21 cellular contexts compared by ENCODE assay signal in genomic region chr6:56529594-56530191, GRCh38.
DNase-seq lines count a peak whose midpoint lies in the region; ATAC-seq, FAIRE-seq and TF ChIP-seq lines count a peak whose summit lies in the region.
"Had no signal": no experiment of that assay in that cellular context is flagged by ENCODE, and none has a peak within 500 bp of the region (broad histone marks: within the 10 kb centered on the region; RNA-seq: fewer than 3 reads in every experiment).

No MANE protein-coding gene starts in this region.

- H3K9me3 ChIP-seq in HepG2 (ENCODE audit: low read length), result no peaks in the 10 kb centered on the region
- no peaks in the 10 kb centered on the region for H3K9me3 ChIP-seq in right lobe of liver
- H3K9me3 ChIP-seq in osteoblast (ENCODE audit: low read depth, low read length), result no peaks in the 10 kb centered on the region
- H3K9me3 ChIP-seq: upper lobe of right lung had no signal

- over 99% methylated on average over 4 of the region's 4 CpGs for WGBS in HepG2 (ENCODE audit: low lambda C conversion rate)
- 84% methylated on average over 4 of the region's 4 CpGs for WGBS in right lobe of liver (ENCODE audit: insufficient coverage, low coverage, low lambda C conversion rate, missing lambda C conversion rate)

- TF ChIP-seq CTCF in HepG2 (CRISPR knock-in tag; IDR thresholded peaks at IDR 0.05) (no peak), right lobe of liver (IDR thresholded peaks at IDR 0.05) (no peak), osteoblast (IDR thresholded peaks at IDR 0.05; ENCODE audit: extremely low read depth, low read depth, low read length) (no peak)

- H3K4me3 ChIP-seq in HepG2 (replicated peaks in 1 of 3; ENCODE audit: insufficient read depth in 1 of 3, low read depth in 2 of 3, low read length in 3 of 3), result no peak overlapping the region
- H3K4me3 ChIP-seq in right lobe of liver, result no peak overlapping the region
- no peak overlapping the region for H3K4me3 ChIP-seq in osteoblast (ENCODE audit: insufficient read depth, low read length)
- H3K4me3 ChIP-seq: upper lobe of right lung had no signal

- H4K20me1 ChIP-seq in HepG2 (ENCODE audit: insufficient read depth, low read length) (no peaks in the 10 kb centered on the region), osteoblast (ENCODE audit: insufficient read depth, low read length) (no peaks in the 10 kb centered on the region)

- TF ChIP-seq POLR2A in HepG2 (IDR thresholded peaks at IDR 0.05; ENCODE audit: insufficient read depth in 1 of 2, low read depth in 2 of 2, low read length in 2 of 2) (no peak), right lobe of liver (IDR thresholded peaks at IDR 0.05) (no peak)

- DNase-seq in HepG2 (ENCODE audit: low spot score) (no peak), right lobe of liver (no peak), osteoblast (ENCODE audit: insufficient read length, low spot score, missing footprints) (no peak), GOT3 (lab: John Stamatoyannopoulos, UW) (no peak), SW480 (ENCODE audit: low spot score) (no peak), medulla oblongata (ENCODE audit: extremely low spot score) (no peak), C1 segment of cervical spinal cord (lab: John Stamatoyannopoulos, UW) (no peak)
- DNase-seq: activated CD4-positive, alpha-beta T cell treated with anti-CD3 and anti-CD28 coated beads, Interleukin-2, amount 10 ng/mL, durations not matched to agents 7 days and 5 days; activated CD8-positive, alpha-beta memory T cell treated with anti-CD3 and anti-CD28 coated beads, Interleukin-2, amount 50 U/mL, for 4 hours; activated effector memory CD4-positive, alpha-beta T cell treated with Interleukin-2 at 50 U/mL for 16 hours; HCEC 1CT; NCI-H2029 treated with DMSO at 0.1 percent for 48 hours; NCI-H524; stimulated activated naive CD8-positive, alpha-beta T cell treated with anti-CD3 and anti-CD28 coated beads, Interleukin-15, amount 100 ng/mL, for 72 hours; upper lobe of right lung had no signal

- no peaks in the 10 kb centered on the region for H3K4me1 ChIP-seq in HepG2 (ENCODE audit: insufficient read depth, low read length)
- no peaks in the 10 kb centered on the region for H3K4me1 ChIP-seq in right lobe of liver
- H3K4me1 ChIP-seq in osteoblast (ENCODE audit: insufficient read depth, low read length), result peaks cover 57% of the 10 kb centered on the region
- H3K4me1 ChIP-seq: upper lobe of right lung had no signal

- H3K36me3 ChIP-seq in HepG2 (replicated peaks in 1 of 2; ENCODE audit: control insufficient read depth in 1 of 2, insufficient read depth in 2 of 2, low read length in 2 of 2), result peaks cover 18 to 68% of the 10 kb centered on the region in 2 experiments
- peaks cover 0 to 75% (median 28%) of the 10 kb centered on the region in 4 donors for H3K36me3 ChIP-seq in right lobe of liver
- peaks cover 66% of the 10 kb centered on the region for H3K36me3 ChIP-seq in osteoblast (ENCODE audit: insufficient read depth, low read length)

- no TSS peak for BruUV-seq in HepG2 (replicated peaks; lab: Mats Ljungman, UMichigan)

- intact Hi-C loops in HepG2 (cut with micrococcal nuclease; ENCODE audit: unreplicated experiment), result no loop called here
- intact Hi-C loops in right lobe of liver (cut with DNase I), result no loop called here

- H3K27me3 ChIP-seq in HepG2 (ENCODE audit: control insufficient read depth in 1 of 2, insufficient read depth in 2 of 2, low read length in 2 of 2) (no peaks in the 10 kb centered on the region), right lobe of liver (no peaks in the 10 kb centered on the region), osteoblast (ENCODE audit: insufficient read depth, low read length) (no peaks in the 10 kb centered on the region)
- H3K27me3 ChIP-seq: upper lobe of right lung had no signal

- H2AFZ ChIP-seq in HepG2 (ENCODE audit: low read length), result no peak overlapping the region
- H2AFZ ChIP-seq in osteoblast (ENCODE audit: low read length), result no peak overlapping the region

- POLR2A ChIA-PET in HepG2 (lab: Yijun Ruan, JAX), result interaction anchor here (1.0 kb wide), 1 partner anchor 13 kb away, joined by 3 read pairs; no protein-coding TSS in a partner anchor

- TF ChIP-seq RAD21 in HepG2 (CRISPR knock-in tag; IDR thresholded peaks at IDR 0.05), result no peak

- H3K27ac ChIP-seq in HepG2 (ENCODE audit: extremely low read length, insufficient read depth, low read length), result no peak overlapping the region
- H3K27ac ChIP-seq in right lobe of liver, result no peak overlapping the region
- peak overlapping the region; percentile 99 for H3K27ac ChIP-seq in osteoblast (ENCODE audit: low read depth, low read length)
- H3K27ac ChIP-seq: C4-2B, HL-60, upper lobe of right lung had no signal

- H3K79me2 ChIP-seq in HepG2 (ENCODE audit: insufficient read depth, low read length), result no peaks in the 10 kb centered on the region
- peaks cover 25% of the 10 kb centered on the region for H3K79me2 ChIP-seq in osteoblast (ENCODE audit: insufficient read depth, low read length)

- no peak for FAIRE-seq in HepG2 (lab: Jason Lieb, UNC)
- peak; percentile 97 for FAIRE-seq in endometrium (lab: Jason Lieb, UNC)
- FAIRE-seq: bronchial epithelial cell, GM12891 had no signal

- CTCF ChIA-PET in HepG2 (lab: Yijun Ruan, JAX; ENCODE audit: low intra/inter-chr PET ratio, low total read pairs), result no interaction called here

- H3K4me2 ChIP-seq in HepG2 (ENCODE audit: low read depth, low read length) (no peak overlapping the region), osteoblast (ENCODE audit: insufficient read depth, low read length) (no peak overlapping the region)

- H3K9ac ChIP-seq in HepG2 (ENCODE audit: insufficient read depth, low read depth, low read length), result no peak overlapping the region

- no peak for ATAC-seq in HepG2
- ATAC-seq in right lobe of liver, result no peak
- ATAC-seq: left lobe of liver; stimulated activated naive CD8-positive, alpha-beta T cell treated with anti-CD3 and anti-CD28 coated beads, Interleukin-15, amount 100 ng/mL, for 72 hours; upper lobe of right lung had no signal

- no peak for TF ChIP-seq EP300 in HepG2 (IDR thresholded peaks at IDR 0.05; ENCODE audit: low read depth in 2 of 2, low read length in 2 of 2)
- no peak for TF ChIP-seq EP300 in HepG2 (CRISPR knock-in tag; IDR thresholded peaks at IDR 0.05; ENCODE audit: borderline replicate concordance)

- in situ Hi-C loops in HepG2 (cut with HindIII; ENCODE audit: extremely low pct_ligation_motif_present, low pct_unique_long_range_greater_than_20kb), result no loop called here

TF ChIP-seq in HepG2, 621 proteins besides CTCF, POLR2A, EP300 and RAD21:
- TF ChIP-seq CREB1 (IDR thresholded peaks at IDR 0.05) (peak; percentile 60; the same call in 1 of the 2 replicates), CREB1 (CRISPR knock-in tag; IDR thresholded peaks at IDR 0.05) (no peak), ATF7 (IDR thresholded peaks at IDR 0.05) (peak; percentile 98), ATF7 (CRISPR knock-in tag; IDR thresholded peaks at IDR 0.05) (no peak), ZNF672 (CRISPR knock-in tag; IDR thresholded peaks at IDR 0.05) (no peak)
